In the genomic region with DNA sequence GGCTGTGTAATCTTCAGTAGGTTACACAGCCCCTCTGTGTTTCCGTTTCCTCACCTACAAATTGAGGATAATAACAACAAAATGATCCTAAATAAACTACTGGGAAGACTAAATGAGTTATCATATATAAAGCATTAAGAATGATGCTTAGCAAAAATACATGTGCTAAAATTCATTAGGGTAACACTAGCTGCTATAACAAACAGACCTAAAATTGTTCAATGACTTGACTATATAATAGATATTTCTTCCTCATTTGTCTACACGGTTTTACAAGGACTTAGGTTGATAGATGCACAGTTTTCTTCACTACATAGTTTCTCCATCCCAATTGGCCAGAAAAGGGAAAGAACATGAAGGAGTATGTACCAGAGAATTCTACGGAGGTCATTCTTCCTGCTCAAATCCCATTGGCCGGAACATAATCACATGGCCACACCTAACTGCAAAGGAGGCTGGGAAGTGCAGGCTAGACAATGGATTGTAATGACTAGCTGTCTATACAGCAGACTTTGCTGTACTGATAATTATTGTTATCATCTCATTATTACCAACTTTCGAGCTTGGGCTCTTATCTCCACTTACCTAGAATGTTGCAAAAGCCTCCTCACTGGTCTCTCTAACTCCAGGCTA, we compare ENCODE assay signal across 17 cellular contexts.
A peak's percentile ranks its signal among the peaks of the same experiment; 100 is the strongest.
DNase-seq lines count a peak whose midpoint lies in the region; ATAC-seq and TF ChIP-seq lines count a peak whose summit lies in the region.
"Had no signal": no experiment of that assay in that cellular context is flagged by ENCODE, and none has a peak within 500 bp of the region (broad histone marks: within the 10 kb centered on the region; RNA-seq: fewer than 3 reads in every experiment).

No MANE protein-coding gene starts in this region.

- H3K4me1 ChIP-seq in HCT116 (ENCODE audit: control insufficient read depth in 1 of 2, insufficient read depth in 2 of 2, low read length in 2 of 2) (no peaks in the 10 kb centered on the region), colonic mucosa (peaks cover 10% of the 10 kb centered on the region), prostate gland (replicated peaks) (peaks cover 7% of the 10 kb centered on the region), spleen (no peaks in the 10 kb centered on the region), PC-3 (ENCODE audit: insufficient read depth, low read length) (peaks cover 5% of the 10 kb centered on the region; the same call in 1 of the 2 replicates)

- H3K9me2 ChIP-seq in HCT116 (ENCODE audit: insufficient read depth) (no peaks in the 10 kb centered on the region), PC-3 (replicated peaks; ENCODE audit: low read length) (no peaks in the 10 kb centered on the region)

- no peak for TF ChIP-seq RAD21 in HCT116 (IDR thresholded peaks at IDR 0.05; ENCODE audit: low read depth)

- H3K4me3 ChIP-seq in HCT116 (replicated peaks in 1 of 2; ENCODE audit: low read depth in 1 of 2, low read length in 2 of 2) (no peak overlapping the region), colonic mucosa (no peak overlapping the region), prostate gland (no peak overlapping the region), spleen (no peak overlapping the region), PC-3 (ENCODE audit: low read length) (no peak overlapping the region)
- H3K4me3 ChIP-seq: MG63, Peyer's patch had no signal

- H3K4me2 ChIP-seq in HCT116 (ENCODE audit: low read length), result no peak overlapping the region
- H3K4me2 ChIP-seq in PC-3 (ENCODE audit: low read length), result no peak overlapping the region

- ATAC-seq in HCT116, result no peak
- ATAC-seq in GM19397 (IDR thresholded peaks at IDR 0.05; ENCODE audit: unreplicated experiment), result no peak
- no peak for ATAC-seq in PC-3

- H3K36me3 ChIP-seq in HCT116 (ENCODE audit: control insufficient read depth in 1 of 2, insufficient read depth in 2 of 2, low read length in 2 of 2) (no peaks in the 10 kb centered on the region), colonic mucosa (no peaks in the 10 kb centered on the region), prostate gland (no peaks in the 10 kb centered on the region), spleen (no peaks in the 10 kb centered on the region), PC-3 (ENCODE audit: low read depth, low read length) (no peaks in the 10 kb centered on the region)
- H3K36me3 ChIP-seq: MG63, Peyer's patch had no signal

- H3K79me2 ChIP-seq in HCT116 (ENCODE audit: insufficient read depth, low read length) (no peaks in the 10 kb centered on the region), PC-3 (ENCODE audit: low read length) (no peaks in the 10 kb centered on the region)

- RAD21 ChIA-PET in HCT116 (lab: Charles Lee; ENCODE audit: low non-redundant PET in 1 of 2, low total read pairs in 2 of 2, uncharacterized antibody in 2 of 2, unreplicated experiment in 2 of 2), result no interaction called here

- H3K27me3 ChIP-seq in HCT116 (ENCODE audit: insufficient read depth, low read length), result no peaks in the 10 kb centered on the region
- no peaks in the 10 kb centered on the region for H3K27me3 ChIP-seq in colonic mucosa
- no peaks in the 10 kb centered on the region for H3K27me3 ChIP-seq in prostate gland (replicated peaks; ENCODE audit: insufficient read depth)
- peaks cover 0 to 8% (median 0%) of the 10 kb centered on the region in 7 donors for H3K27me3 ChIP-seq in spleen (replicated peaks in 1 of 7)
- no peaks in the 10 kb centered on the region for H3K27me3 ChIP-seq in PC-3 (ENCODE audit: low read length)
- H3K27me3 ChIP-seq: MG63, Peyer's patch had no signal

- intact Hi-C loops in HCT116 (cut with micrococcal nuclease), result no loop called here
- intact Hi-C loops in colonic mucosa (cut with DNase I), result no loop called here
- intact Hi-C loops in prostate gland (cut with DNase I), result no loop called here
- intact Hi-C loops in spleen (cut with DNase I; ENCODE audit: low total_unique reads), result no loop called here
- intact Hi-C loops in PC-3 (cut with micrococcal nuclease), result no loop called here

- POLR2A ChIA-PET in HCT116 (lab: Charles Lee), result no interaction called here
- POLR2A ChIA-PET in PC-3 (lab: Charles Lee; ENCODE audit: unreplicated experiment), result no interaction called here

- no TSS peak for BruUV-seq in HCT116 (replicated peaks; lab: Mats Ljungman, UMichigan)
- no TSS peak for BruUV-seq in PC-3 (replicated peaks; lab: Mats Ljungman, UMichigan)

- H3K27ac ChIP-seq in 22Rv1 (peak overlapping the region; percentile 83), HCT116 (ENCODE audit: low read depth, low read length) (no peak overlapping the region), colonic mucosa (peak overlapping the region; percentile 0), prostate gland (peak overlapping the region; percentile 26 to 32), spleen (no peak overlapping the region), PC-3 (ENCODE audit: low read length) (no peak overlapping the region)
- H3K27ac ChIP-seq: Peyer's patch had no signal

- H3K9ac ChIP-seq in HCT116 (ENCODE audit: low read length), result no peak overlapping the region
- peak overlapping the region in 1 of 2 donors; percentile 57 for H3K9ac ChIP-seq in colonic mucosa (ENCODE audit: low read depth in 2 of 2, low read length in 2 of 2)
- H3K9ac ChIP-seq in PC-3 (ENCODE audit: low read length), result no peak overlapping the region

- H3K9me3 ChIP-seq in HCT116 (ENCODE audit: control insufficient read depth in 1 of 2, insufficient read depth in 1 of 2, low read depth in 1 of 2, low read length in 2 of 2), result no peaks in the 10 kb centered on the region
- H3K9me3 ChIP-seq in colonic mucosa, result no peaks in the 10 kb centered on the region
- H3K9me3 ChIP-seq in prostate gland, result no peaks in the 10 kb centered on the region
- peaks cover 0 to 20% (median 14%) of the 10 kb centered on the region in 8 donors for H3K9me3 ChIP-seq in spleen
- no peaks in the 10 kb centered on the region for H3K9me3 ChIP-seq in PC-3 (ENCODE audit: low read length)
- H3K9me3 ChIP-seq: Peyer's patch had no signal

- no peaks in the 10 kb centered on the region for H4K20me1 ChIP-seq in HCT116 (ENCODE audit: insufficient read depth)
- no peaks in the 10 kb centered on the region for H4K20me1 ChIP-seq in PC-3 (ENCODE audit: low read length)

- H3F3A ChIP-seq in PC-3 (ENCODE audit: low read length, unreplicated experiment), result no peaks in the 10 kb centered on the region

- WGBS in prostate gland, result 91% methylated on average over 5 of the region's 5 CpGs
- 87 to 95% (median 91%) methylated on average over 5 of the region's 5 CpGs for WGBS in spleen, 5 donors

- CTCF ChIA-PET in HCT116 (lab: Charles Lee) (no interaction called here), PC-3 (lab: Charles Lee) (no interaction called here)

- H2AFZ ChIP-seq in HCT116 (ENCODE audit: low read depth, low read length, poor library complexity, severe bottlenecking) (peak overlapping the region; percentile 7), PC-3 (ENCODE audit: low read length) (no peak overlapping the region)

- no peak for TF ChIP-seq POLR2A in HCT116 (IDR thresholded peaks at IDR 0.05; ENCODE audit: borderline replicate concordance, extremely low read depth, insufficient read depth, insufficient read length)
- no peak for TF ChIP-seq POLR2A in prostate gland (IDR thresholded peaks at IDR 0.05)
- no peak for TF ChIP-seq POLR2A in spleen (IDR thresholded peaks at IDR 0.05)

- DNase-seq in HCT116 (ENCODE audit: low read depth, low spot score) (no peak), colonic mucosa (no peak), prostate gland (ENCODE audit: low spot score) (no peak), spleen (no peak), PC-3 (no peak), NAMALWA (ENCODE audit: low spot score) (no peak)
- DNase-seq: CD4-positive, CD25-positive, alpha-beta regulatory T cell; KG1; NCI-H2029 treated with DMSO at 0.1 percent for 48 hours; NCI-H2227 treated with DMSO at 0.1 percent for 48 hours; NCI-H510A; Peyer's patch; SHP77 treated with DMSO at 0.1 percent for 48 hours; SW 1271 had no signal

- TF ChIP-seq CTCF in 22Rv1 (IDR thresholded peaks at IDR 0.05) (no peak), HCT116 (IDR thresholded peaks at IDR 0.05 in 2 of 3, conservative IDR thresholded peaks at IDR 0.05 in 1 of 3; ENCODE audit: borderline replicate concordance in 1 of 3, insufficient read depth in 1 of 3, low read depth in 2 of 3, low read length in 2 of 3) (no peak), colonic mucosa (IDR thresholded peaks at IDR 0.05) (no peak), prostate gland (IDR thresholded peaks at IDR 0.05) (no peak), spleen (IDR thresholded peaks at IDR 0.05 in 8 of 11, conservative IDR thresholded peaks at IDR 0.05 in 3 of 11) (no peak), PC-3 (conservative IDR thresholded peaks at IDR 0.05; ENCODE audit: low read depth, low read length) (no peak)

TF ChIP-seq in HCT116, 20 proteins besides CTCF, POLR2A, EP300 and RAD21 (continues in another document):
- TF ChIP-seq YY1 (IDR thresholded peaks at IDR 0.05; ENCODE audit: extremely low read depth, insufficient replicate concordance, low read depth, low read length) (no peak), CBX3 (IDR thresholded peaks at IDR 0.05; ENCODE audit: low read depth) (no peak), POLR2AphosphoS5 (IDR thresholded peaks at IDR 0.05; ENCODE audit: low read depth, low read length) (no peak), SP1 (IDR thresholded peaks at IDR 0.05; ENCODE audit: low read depth) (no peak), ZNF274 (IDR thresholded peaks at IDR 0.05; ENCODE audit: low read depth, low read length) (no peak)
- TF ChIP-seq, protein P1, sequence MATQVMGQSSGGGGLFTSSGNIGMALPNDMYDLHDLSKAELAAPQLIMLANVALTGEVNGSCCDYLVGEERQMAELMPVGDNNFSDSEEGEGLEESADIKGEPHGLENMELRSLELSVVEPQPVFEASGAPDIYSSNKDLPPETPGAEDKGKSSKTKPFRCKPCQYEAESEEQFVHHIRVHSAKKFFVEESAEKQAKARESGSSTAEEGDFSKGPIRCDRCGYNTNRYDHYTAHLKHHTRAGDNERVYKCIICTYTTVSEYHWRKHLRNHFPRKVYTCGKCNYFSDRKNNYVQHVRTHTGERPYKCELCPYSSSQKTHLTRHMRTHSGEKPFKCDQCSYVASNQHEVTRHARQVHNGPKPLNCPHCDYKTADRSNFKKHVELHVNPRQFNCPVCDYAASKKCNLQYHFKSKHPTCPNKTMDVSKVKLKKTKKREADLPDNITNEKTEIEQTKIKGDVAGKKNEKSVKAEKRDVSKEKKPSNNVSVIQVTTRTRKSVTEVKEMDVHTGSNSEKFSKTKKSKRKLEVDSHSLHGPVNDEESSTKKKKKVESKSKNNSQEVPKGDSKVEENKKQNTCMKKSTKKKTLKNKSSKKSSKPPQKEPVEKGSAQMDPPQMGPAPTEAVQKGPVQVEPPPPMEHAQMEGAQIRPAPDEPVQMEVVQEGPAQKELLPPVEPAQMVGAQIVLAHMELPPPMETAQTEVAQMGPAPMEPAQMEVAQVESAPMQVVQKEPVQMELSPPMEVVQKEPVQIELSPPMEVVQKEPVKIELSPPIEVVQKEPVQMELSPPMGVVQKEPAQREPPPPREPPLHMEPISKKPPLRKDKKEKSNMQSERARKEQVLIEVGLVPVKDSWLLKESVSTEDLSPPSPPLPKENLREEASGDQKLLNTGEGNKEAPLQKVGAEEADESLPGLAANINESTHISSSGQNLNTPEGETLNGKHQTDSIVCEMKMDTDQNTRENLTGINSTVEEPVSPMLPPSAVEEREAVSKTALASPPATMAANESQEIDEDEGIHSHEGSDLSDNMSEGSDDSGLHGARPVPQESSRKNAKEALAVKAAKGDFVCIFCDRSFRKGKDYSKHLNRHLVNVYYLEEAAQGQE (IDR thresholded peaks at IDR 0.05; ENCODE audit: low read depth), result no peak

Comparison
In these comparisons a context has a peak if more than half of its experiments do, and no peak if none do; other contexts are left out.
1. H3K27ac ChIP-seq: peak in 22Rv1 (single experiment), colonic mucosa (single experiment) and prostate gland (2 of 2); none in HCT116 (single experiment), spleen (0 of 8) and PC-3 (single experiment).